25 cellular contexts compared by ENCODE assay signal in the genomic region with DNA sequence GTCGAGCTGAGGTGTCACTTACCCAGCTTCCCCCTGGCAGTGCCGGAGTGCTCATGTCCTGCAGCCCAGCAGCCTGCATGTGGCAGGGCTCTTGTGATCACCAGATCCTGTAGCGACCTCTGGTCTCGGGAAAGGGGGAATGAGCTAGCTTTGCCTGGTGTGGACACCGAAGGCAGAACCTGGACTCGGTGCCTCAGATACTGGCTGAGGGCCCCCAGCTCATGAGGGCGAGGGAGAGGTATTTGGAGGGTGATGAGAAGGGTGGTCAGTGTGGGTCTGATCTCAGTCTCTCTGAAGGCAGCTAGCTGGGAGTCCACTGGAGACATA. TPM values are rescaled to one million over a fixed set of nuclear protein-coding genes. Genes with fewer than 3 reads are reported as not detected.
"Had no signal": no experiment of that assay in that cellular context is flagged by ENCODE, and none has a peak within 500 bp of the region (broad histone marks: within the 10 kb centered on the region; RNA-seq: fewer than 3 reads in every experiment).

No MANE protein-coding gene starts in this region.

- H3K4me3 ChIP-seq: adrenal gland, breast epithelium, esophagus muscularis mucosa, gastroesophageal sphincter, heart left ventricle, left ventricle myocardium inferior, sigmoid colon, stomach, testis had no signal

- H3K27ac Mint-ChIP-seq: activated naive CD4-positive, alpha-beta T cell treated with anti-CD3 and anti-CD28 coated beads, Interleukin-2, amount 50 U/mL, for 72 hours; stimulated activated effector memory CD8-positive, alpha-beta T cell treated with anti-CD3 and anti-CD28 coated beads, Interleukin-12 subunit alpha, Interleukin-12 subunit beta, amount 100 ng/mL, for 72 hours had no signal

- H3K36me3 Mint-ChIP-seq: stimulated activated effector memory CD8-positive, alpha-beta T cell treated with anti-CD3 and anti-CD28 coated beads, Interleukin-12 subunit alpha, Interleukin-12 subunit beta, amount 100 ng/mL, for 72 hours had no signal

- ATAC-seq: activated naive CD4-positive, alpha-beta T cell treated with anti-CD3 and anti-CD28 coated beads, Interleukin-2, amount 50 U/mL, for 72 hours; gastroesophageal sphincter; heart left ventricle; stimulated activated effector memory CD8-positive, alpha-beta T cell treated with anti-CD3 and anti-CD28 coated beads, Interleukin-12 subunit alpha, Interleukin-12 subunit beta, amount 100 ng/mL, for 72 hours had no signal

- H3K27ac ChIP-seq: adrenal gland, breast epithelium, esophagus muscularis mucosa, gastroesophageal sphincter, heart left ventricle, left ventricle myocardium inferior, sigmoid colon, stomach, testis had no signal

- H3K9me3 Mint-ChIP-seq: neural crest cell had no signal

- H3K27me3 ChIP-seq: adrenal gland, breast epithelium, heart left ventricle, sigmoid colon, stomach, testis had no signal

- DNase-seq: adrenal gland; cerebellar nuclear complex; cortex of kidney; effector CD4-positive, alpha-beta T cell; kidney glomerular epithelial cell; left ventricle myocardium inferior; mammary epithelial cell; sigmoid colon; SK-N-SH; stimulated activated CD4-positive, alpha-beta T cell treated with anti-CD3 and anti-CD28 coated beads, Interleukin-4, amount 100 ng/mL, for 24 hours; stomach; T-helper 9 cell; testis had no signal

- H3K4me3 Mint-ChIP-seq: neural crest cell; stimulated activated effector memory CD8-positive, alpha-beta T cell treated with anti-CD3 and anti-CD28 coated beads, Interleukin-12 subunit alpha, Interleukin-12 subunit beta, amount 100 ng/mL, for 72 hours had no signal

- H3K9me3 ChIP-seq: adrenal gland, esophagus muscularis mucosa, gastroesophageal sphincter, left ventricle myocardium inferior, sigmoid colon, SK-N-SH, stomach, testis had no signal

- H3K4me1 ChIP-seq: adrenal gland, breast epithelium had no signal

- H3K36me3 ChIP-seq: adrenal gland, breast epithelium, esophagus muscularis mucosa, gastroesophageal sphincter, heart left ventricle, left ventricle myocardium inferior, sigmoid colon, stomach had no signal

RNA-seq across cellular contexts. Expression of gene SUN5, which starts 26.3 kb away (rescaled TPM):
- total RNA-seq: activated naive CD4-positive, alpha-beta T cell treated with anti-CD3 and anti-CD28 coated beads, Interleukin-2, amount 50 U/mL, for 72 hours; adrenal gland; astrocyte; breast epithelium; esophagus muscularis mucosa; gastroesophageal sphincter; heart left ventricle; left ventricle myocardium inferior; mammary epithelial cell; myocyte; neural crest cell; osteoblast; pulmonary artery endothelial cell; sigmoid colon; stomach; ureter had no signal

RNA-seq across cellular contexts. Expression of gene BPIFB2, which starts 29.5 kb away (rescaled TPM):
- total RNA-seq: activated naive CD4-positive, alpha-beta T cell treated with anti-CD3 and anti-CD28 coated beads, Interleukin-2, amount 50 U/mL, for 72 hours; astrocyte; esophagus muscularis mucosa; heart left ventricle; left ventricle myocardium inferior; mammary epithelial cell; myocyte; neural crest cell; osteoblast; pulmonary artery endothelial cell; sigmoid colon; stomach; ureter had no signal

RNA-seq across cellular contexts. Expression of gene BPIFB6, which starts 53.5 kb away (rescaled TPM):
- total RNA-seq: activated naive CD4-positive, alpha-beta T cell treated with anti-CD3 and anti-CD28 coated beads, Interleukin-2, amount 50 U/mL, for 72 hours; adrenal gland; astrocyte; breast epithelium; esophagus muscularis mucosa; gastroesophageal sphincter; heart left ventricle; left ventricle myocardium inferior; mammary epithelial cell; myocyte; neural crest cell; osteoblast; pulmonary artery endothelial cell; sigmoid colon; stomach; ureter had no signal
